ENCODE assay signal across 16 cellular contexts in genomic region chr5:124193371-124193789, GRCh38.
A peak's percentile ranks its signal among the peaks of the same experiment; 100 is the strongest.
DNase-seq lines count a peak whose midpoint lies in the region; ATAC-seq, FAIRE-seq and TF ChIP-seq lines count a peak whose summit lies in the region.
"Had no signal": no experiment of that assay in that cellular context is flagged by ENCODE, and none has a peak within 500 bp of the region (broad histone marks: within the 10 kb centered on the region; RNA-seq: fewer than 3 reads in every experiment).

No MANE protein-coding gene starts in this region.

- H3K27me3 Mint-ChIP-seq in brain: peaks cover 3% of the 10 kb centered on the region
- H3K27me3 Mint-ChIP-seq in CD4-positive, alpha-beta T cell: no peaks in the 10 kb centered on the region
- H3K27me3 Mint-ChIP-seq: central memory CD8-positive, alpha-beta T cell had no signal

- no peaks in the 10 kb centered on the region for H3K27me3 ChIP-seq in CD4-positive, alpha-beta T cell (ENCODE audit: control insufficient read depth, insufficient read depth, low read length)
- H3K27me3 ChIP-seq: BLaER1, ovary had no signal

- peaks cover 0 to 8% (median 0%) of the 10 kb centered on the region in 5 experiments for H3K9me3 Mint-ChIP-seq in brain
- no peaks in the 10 kb centered on the region for H3K9me3 Mint-ChIP-seq in CD4-positive, alpha-beta T cell

- FAIRE-seq in A549 (lab: Jason Lieb, UNC): no peak
- no peak for FAIRE-seq in GM19239 (lab: Jason Lieb, UNC)
- FAIRE-seq: H54, K562 had no signal

- no peaks in the 10 kb centered on the region for H3K36me3 ChIP-seq in HEK293 (ENCODE audit: control insufficient read depth in 2 of 2, insufficient read depth in 1 of 2, low read length in 2 of 2)
- H3K36me3 ChIP-seq: BLaER1, lower lobe of right lung, ovary had no signal

- peak overlapping the region; percentile 21; the same call in 1 of the 3 replicates for H3K4me2 ChIP-seq in A549
- H3K4me2 ChIP-seq: BLaER1 had no signal

- ATAC-seq in A549 (no peak), left ventricle myocardium superior (peak; percentile 57), left lobe of liver (no peak)
- no peak for ATAC-seq in CD4-positive, alpha-beta T cell (ENCODE audit: poor library complexity)
- ATAC-seq: K562, lower lobe of right lung had no signal

- TF ChIP-seq RAD21 in A549 (conservative IDR thresholded peaks at IDR 0.05 in 1 of 2, IDR thresholded peaks at IDR 0.05 in 1 of 2): no peak

- POLR2A ChIA-PET in A549 (lab: Yijun Ruan, JAX) (interaction anchor here (0.7 kb wide), 1 partner anchor 199 kb away, joined by 3 read pairs; no protein-coding TSS in a partner anchor), HEK293 (lab: Yijun Ruan, JAX) (no interaction called here)
- POLR2A ChIA-PET in CD4-positive, alpha-beta T cell (lab: Charles Lee): no interaction called here

- intact Hi-C loops in left ventricle myocardium superior (cut with micrococcal nuclease): no loop called here
- intact Hi-C loops in CD4-positive, alpha-beta T cell (cut with DNase I, micrococcal nuclease): no loop called here

- no peak for TF ChIP-seq POLR2A in A549 (IDR thresholded peaks at IDR 0.05; ENCODE audit: low read length)

- H3K4me1 ChIP-seq in A549: 0 out of 3 replicates have a peak, but pooled peaks cover 3% of the 10 kb centered on the region
- peaks cover 3% of the 10 kb centered on the region; the same call in 1 of the 2 replicates for H3K4me1 ChIP-seq in HEK293 (ENCODE audit: control insufficient read depth, insufficient read depth, low read length)
- H3K4me1 ChIP-seq: BLaER1, lower lobe of right lung had no signal

- H3K4me3 ChIP-seq in A549: no peak overlapping the region
- no peak overlapping the region for H3K4me3 ChIP-seq in HEK293 (ENCODE audit: low read depth, low read length)
- H3K4me3 ChIP-seq: BLaER1, K562, lower lobe of right lung, ovary had no signal

- H3K27ac ChIP-seq in A549 (no peak overlapping the region), HEK293 (ENCODE audit: extremely low read depth, low read depth, low read length) (no peak overlapping the region)
- H3K27ac ChIP-seq in CD4-positive, alpha-beta T cell (ENCODE audit: low read depth, low read length): no peak overlapping the region
- H3K27ac ChIP-seq: BLaER1, lower lobe of right lung, ovary had no signal

- peak overlapping the region in 3 of 5 experiments; percentile 32 to 56 (median 50) for H3K27ac Mint-ChIP-seq in brain
- H3K27ac Mint-ChIP-seq in CD4-positive, alpha-beta T cell: no peak overlapping the region

- WGBS in A549 (ENCODE audit: missing lambda C conversion rate): 69% methylated on average over 4 of the region's 4 CpGs

- H3K4me3 Mint-ChIP-seq in brain: no peak overlapping the region
- no peak overlapping the region for H3K4me3 Mint-ChIP-seq in CD4-positive, alpha-beta T cell
- H3K4me3 Mint-ChIP-seq: central memory CD8-positive, alpha-beta T cell had no signal

- DNase-seq in A549 (ENCODE audit: low read depth in 1 of 2, low spot score in 1 of 2) (no peak), left ventricle myocardium superior (no peak), GM19239 (ENCODE audit: insufficient read length, low spot score) (no peak), activated gamma-delta T cell treated with Interleukin-2 at 50 U/mL for 16 hours (no peak), left lobe of liver (ENCODE audit: low spot score) (no peak)
- DNase-seq in CD4-positive, alpha-beta T cell: no peak
- DNase-seq: lower lobe of right lung, NCI-H2171, ovary, RPMI8226 had no signal

- H3K9me3 ChIP-seq in A549: no peaks in the 10 kb centered on the region
- H3K9me3 ChIP-seq in HEK293 (ENCODE audit: control insufficient read depth, insufficient read depth, low read depth, low read length): no peaks in the 10 kb centered on the region
- H3K9me3 ChIP-seq in CD4-positive, alpha-beta T cell (ENCODE audit: control insufficient read depth, low read length): no peaks in the 10 kb centered on the region
- H3K9me3 ChIP-seq: BLaER1, lower lobe of right lung, ovary had no signal

- H3K36me3 Mint-ChIP-seq in brain: no peaks in the 10 kb centered on the region
- no peaks in the 10 kb centered on the region for H3K36me3 Mint-ChIP-seq in CD4-positive, alpha-beta T cell (ENCODE audit: low read depth)

- CTCF ChIA-PET in A549 (lab: Yijun Ruan, JAX) (no interaction called here), HEK293 (lab: Yijun Ruan, JAX) (interaction anchor here (0.6 kb wide), 1 partner anchor 1503 kb away, joined by 5 read pairs; no protein-coding TSS in a partner anchor)
- CTCF ChIA-PET in CD4-positive, alpha-beta T cell (lab: Charles Lee): no interaction called here

- H3K4me1 Mint-ChIP-seq in brain: peaks cover 52% of the 10 kb centered on the region
- no peaks in the 10 kb centered on the region for H3K4me1 Mint-ChIP-seq in CD4-positive, alpha-beta T cell (ENCODE audit: low read depth)
- H3K4me1 Mint-ChIP-seq: central memory CD8-positive, alpha-beta T cell had no signal

- TF ChIP-seq EP300 in A549 (IDR thresholded peaks at IDR 0.05): no peak

- TF ChIP-seq CTCF in A549 (IDR thresholded peaks at IDR 0.05) (no peak), HEK293 (tag by site-specific recombination; IDR thresholded peaks at IDR 0.05) (no peak), brain (conservative IDR thresholded peaks at IDR 0.05) (no peak)
- TF ChIP-seq CTCF in CD4-positive, alpha-beta T cell (IDR thresholded peaks at IDR 0.05): no peak

TF ChIP-seq in A549, 52 proteins besides CTCF, POLR2A, EP300 and RAD21:
- TF ChIP-seq FOSL2 (IDR thresholded peaks at IDR 0.05) (no peak), FOSL2 (CRISPR knock-in tag; IDR thresholded peaks at IDR 0.05) (no peak), CBX2 (IDR thresholded peaks at IDR 0.05; ENCODE audit: borderline replicate concordance, low read depth) (no peak), SREBF2 (IDR thresholded peaks at IDR 0.05) (no peak), HES2 (IDR thresholded peaks at IDR 0.05) (no peak)
- TF ChIP-seq, protein P1, sequence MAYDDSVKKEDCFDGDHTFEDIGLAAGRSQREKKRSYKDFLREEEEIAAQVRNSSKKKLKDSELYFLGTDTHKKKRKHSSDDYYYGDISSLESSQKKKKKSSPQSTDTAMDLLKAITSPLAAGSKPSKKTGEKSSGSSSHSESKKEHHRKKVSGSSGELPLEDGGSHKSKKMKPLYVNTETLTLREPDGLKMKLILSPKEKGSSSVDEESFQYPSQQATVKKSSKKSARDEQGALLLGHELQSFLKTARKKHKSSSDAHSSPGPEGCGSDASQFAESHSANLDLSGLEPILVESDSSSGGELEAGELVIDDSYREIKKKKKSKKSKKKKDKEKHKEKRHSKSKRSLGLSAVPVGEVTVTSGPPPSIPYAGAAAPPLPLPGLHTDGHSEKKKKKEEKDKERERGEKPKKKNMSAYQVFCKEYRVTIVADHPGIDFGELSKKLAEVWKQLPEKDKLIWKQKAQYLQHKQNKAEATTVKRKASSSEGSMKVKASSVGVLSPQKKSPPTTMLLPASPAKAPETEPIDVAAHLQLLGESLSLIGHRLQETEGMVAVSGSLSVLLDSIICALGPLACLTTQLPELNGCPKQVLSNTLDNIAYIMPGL (CRISPR knock-in tag; IDR thresholded peaks at IDR 0.05; ENCODE audit: borderline replicate concordance): no peak

TF ChIP-seq in HEK293, 187 proteins besides CTCF, POLR2A, EP300 and RAD21:
- TF ChIP-seq ZNF596 (tag by site-specific recombination; IDR thresholded peaks at IDR 0.05) (no peak), ZNF791 (tag by site-specific recombination; IDR thresholded peaks at IDR 0.05) (0 out of 2 replicates have a peak, but pooled peaks have one; percentile 7), IKZF3 (tag by site-specific recombination; IDR thresholded peaks at IDR 0.05) (peak; percentile 62; the same call in 1 of the 2 replicates)
- TF ChIP-seq, protein P2, sequence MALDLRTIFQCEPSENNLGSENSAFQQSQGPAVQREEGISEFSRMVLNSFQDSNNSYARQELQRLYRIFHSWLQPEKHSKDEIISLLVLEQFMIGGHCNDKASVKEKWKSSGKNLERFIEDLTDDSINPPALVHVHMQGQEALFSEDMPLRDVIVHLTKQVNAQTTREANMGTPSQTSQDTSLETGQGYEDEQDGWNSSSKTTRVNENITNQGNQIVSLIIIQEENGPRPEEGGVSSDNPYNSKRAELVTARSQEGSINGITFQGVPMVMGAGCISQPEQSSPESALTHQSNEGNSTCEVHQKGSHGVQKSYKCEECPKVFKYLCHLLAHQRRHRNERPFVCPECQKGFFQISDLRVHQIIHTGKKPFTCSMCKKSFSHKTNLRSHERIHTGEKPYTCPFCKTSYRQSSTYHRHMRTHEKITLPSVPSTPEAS (tag by site-specific recombination; IDR thresholded peaks at IDR 0.05): no peak
